2 cellular contexts compared by ENCODE assay signal in the genomic region with DNA sequence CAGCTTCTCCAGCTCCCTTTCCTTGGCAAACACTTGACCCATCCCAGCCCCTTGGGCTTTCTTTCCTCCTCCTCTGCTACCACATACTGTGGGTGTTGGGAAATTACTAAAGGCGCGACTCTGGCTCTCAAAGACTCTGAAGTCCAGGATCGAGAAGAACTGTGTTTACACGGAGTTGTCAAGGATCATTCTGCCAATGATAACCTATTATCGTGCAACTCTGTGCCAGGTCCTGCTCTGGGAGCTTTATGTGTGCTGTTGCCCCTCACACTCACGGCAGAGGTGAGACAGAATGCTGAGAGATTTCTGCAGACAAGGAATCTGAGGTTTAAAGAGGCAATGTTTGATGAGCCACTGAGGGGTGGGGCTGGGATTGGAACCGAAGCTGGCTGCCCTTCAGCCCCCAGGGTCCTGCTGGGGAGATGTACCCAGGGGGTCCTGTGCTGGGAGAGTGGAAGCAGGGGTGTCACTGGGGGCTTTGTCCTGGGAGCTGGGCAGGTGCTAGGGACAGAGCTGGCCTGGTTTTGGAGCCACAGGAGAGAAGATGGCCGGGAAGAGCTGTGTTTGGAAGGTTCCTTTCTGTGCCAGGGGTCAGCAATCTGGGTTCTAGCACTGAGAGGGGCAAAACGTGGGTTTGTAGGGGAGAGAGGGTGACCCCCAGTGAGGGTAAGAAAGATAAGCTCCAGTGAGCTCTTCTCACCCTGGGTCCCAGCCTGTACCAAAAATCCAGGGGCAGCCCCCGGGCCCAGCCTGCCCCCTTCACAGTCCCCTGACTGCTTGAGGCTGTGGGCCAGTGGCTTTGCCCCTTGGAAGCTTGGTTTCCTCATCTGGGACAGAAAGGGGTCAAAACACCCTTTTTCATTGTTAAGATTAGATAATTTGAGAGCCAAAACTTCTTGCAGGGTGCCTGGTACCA.
TF ChIP-seq lines count a peak whose summit lies in the region.

No MANE protein-coding gene starts in this region.

TF ChIP-seq in IMR-90, 13 proteins besides CTCF, POLR2A, EP300 and RAD21:
- TF ChIP-seq CEBPB (IDR thresholded peaks at IDR 0.05; ENCODE audit: low read depth, low read length) (no peak), MXI1 (IDR thresholded peaks at IDR 0.05; ENCODE audit: borderline replicate concordance, low read depth, low read length) (no peak), NFE2L2 (IDR thresholded peaks at IDR 0.05; ENCODE audit: low read depth, low read length) (no peak), RFX5 (IDR thresholded peaks at IDR 0.05; ENCODE audit: low read depth, low read length) (no peak), MAFK (IDR thresholded peaks at IDR 0.05; ENCODE audit: low read depth, low read length) (no peak), RCOR1 (IDR thresholded peaks at IDR 0.05; ENCODE audit: insufficient replicate concordance, low read length) (no peak), CHD1 (IDR thresholded peaks at IDR 0.05; ENCODE audit: low read depth, low read length) (no peak), MAZ (IDR thresholded peaks at IDR 0.05; ENCODE audit: borderline replicate concordance, low read depth, low read length) (no peak), SMC3 (IDR thresholded peaks at IDR 0.05; ENCODE audit: low read depth, low read length) (no peak), BHLHE40 (IDR thresholded peaks at IDR 0.05; ENCODE audit: low read depth, low read length) (no peak), FOS (IDR thresholded peaks at IDR 0.05; ENCODE audit: low read depth, low read length) (no peak)
- TF ChIP-seq, protein P1, sequence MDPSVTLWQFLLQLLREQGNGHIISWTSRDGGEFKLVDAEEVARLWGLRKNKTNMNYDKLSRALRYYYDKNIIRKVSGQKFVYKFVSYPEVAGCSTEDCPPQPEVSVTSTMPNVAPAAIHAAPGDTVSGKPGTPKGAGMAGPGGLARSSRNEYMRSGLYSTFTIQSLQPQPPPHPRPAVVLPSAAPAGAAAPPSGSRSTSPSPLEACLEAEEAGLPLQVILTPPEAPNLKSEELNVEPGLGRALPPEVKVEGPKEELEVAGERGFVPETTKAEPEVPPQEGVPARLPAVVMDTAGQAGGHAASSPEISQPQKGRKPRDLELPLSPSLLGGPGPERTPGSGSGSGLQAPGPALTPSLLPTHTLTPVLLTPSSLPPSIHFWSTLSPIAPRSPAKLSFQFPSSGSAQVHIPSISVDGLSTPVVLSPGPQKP (IDR thresholded peaks at IDR 0.05; ENCODE audit: borderline replicate concordance, low read depth, low read length), result no peak
- TF ChIP-seq, protein P2, sequence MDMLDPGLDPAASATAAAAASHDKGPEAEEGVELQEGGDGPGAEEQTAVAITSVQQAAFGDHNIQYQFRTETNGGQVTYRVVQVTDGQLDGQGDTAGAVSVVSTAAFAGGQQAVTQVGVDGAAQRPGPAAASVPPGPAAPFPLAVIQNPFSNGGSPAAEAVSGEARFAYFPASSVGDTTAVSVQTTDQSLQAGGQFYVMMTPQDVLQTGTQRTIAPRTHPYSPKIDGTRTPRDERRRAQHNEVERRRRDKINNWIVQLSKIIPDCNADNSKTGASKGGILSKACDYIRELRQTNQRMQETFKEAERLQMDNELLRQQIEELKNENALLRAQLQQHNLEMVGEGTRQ (IDR thresholded peaks at IDR 0.05; ENCODE audit: low read depth, low read length), result no peak

TF ChIP-seq in neural cell, 6 proteins besides CTCF, POLR2A, EP300 and RAD21:
- TF ChIP-seq MXI1 (conservative IDR thresholded peaks at IDR 0.05; ENCODE audit: poor library complexity, severe bottlenecking) (no peak), POLR2AphosphoS5 (IDR thresholded peaks at IDR 0.05) (no peak), EZH2 (IDR thresholded peaks at IDR 0.05; ENCODE audit: borderline replicate concordance, insufficient read depth, low read length, poor library complexity, severe bottlenecking) (no peak), SMC3 (conservative IDR thresholded peaks at IDR 0.05; ENCODE audit: poor library complexity) (no peak), TAF1 (IDR thresholded peaks at IDR 0.05; ENCODE audit: low read depth) (no peak)
- TF ChIP-seq, protein P3, sequence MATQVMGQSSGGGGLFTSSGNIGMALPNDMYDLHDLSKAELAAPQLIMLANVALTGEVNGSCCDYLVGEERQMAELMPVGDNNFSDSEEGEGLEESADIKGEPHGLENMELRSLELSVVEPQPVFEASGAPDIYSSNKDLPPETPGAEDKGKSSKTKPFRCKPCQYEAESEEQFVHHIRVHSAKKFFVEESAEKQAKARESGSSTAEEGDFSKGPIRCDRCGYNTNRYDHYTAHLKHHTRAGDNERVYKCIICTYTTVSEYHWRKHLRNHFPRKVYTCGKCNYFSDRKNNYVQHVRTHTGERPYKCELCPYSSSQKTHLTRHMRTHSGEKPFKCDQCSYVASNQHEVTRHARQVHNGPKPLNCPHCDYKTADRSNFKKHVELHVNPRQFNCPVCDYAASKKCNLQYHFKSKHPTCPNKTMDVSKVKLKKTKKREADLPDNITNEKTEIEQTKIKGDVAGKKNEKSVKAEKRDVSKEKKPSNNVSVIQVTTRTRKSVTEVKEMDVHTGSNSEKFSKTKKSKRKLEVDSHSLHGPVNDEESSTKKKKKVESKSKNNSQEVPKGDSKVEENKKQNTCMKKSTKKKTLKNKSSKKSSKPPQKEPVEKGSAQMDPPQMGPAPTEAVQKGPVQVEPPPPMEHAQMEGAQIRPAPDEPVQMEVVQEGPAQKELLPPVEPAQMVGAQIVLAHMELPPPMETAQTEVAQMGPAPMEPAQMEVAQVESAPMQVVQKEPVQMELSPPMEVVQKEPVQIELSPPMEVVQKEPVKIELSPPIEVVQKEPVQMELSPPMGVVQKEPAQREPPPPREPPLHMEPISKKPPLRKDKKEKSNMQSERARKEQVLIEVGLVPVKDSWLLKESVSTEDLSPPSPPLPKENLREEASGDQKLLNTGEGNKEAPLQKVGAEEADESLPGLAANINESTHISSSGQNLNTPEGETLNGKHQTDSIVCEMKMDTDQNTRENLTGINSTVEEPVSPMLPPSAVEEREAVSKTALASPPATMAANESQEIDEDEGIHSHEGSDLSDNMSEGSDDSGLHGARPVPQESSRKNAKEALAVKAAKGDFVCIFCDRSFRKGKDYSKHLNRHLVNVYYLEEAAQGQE (IDR thresholded peaks at IDR 0.05; ENCODE audit: borderline replicate concordance), result no peak
